19 cellular contexts compared by ENCODE assay signal in genomic region chr19:29615891-29616425, GRCh38.
"Had no signal": no experiment of that assay in that cellular context is flagged by ENCODE, and none has a peak within 500 bp of the region (broad histone marks: within the 10 kb centered on the region; RNA-seq: fewer than 3 reads in every experiment).

No MANE protein-coding gene starts in this region.

- H3K4me3 Mint-ChIP-seq: activated naive CD4-positive, alpha-beta T cell treated with anti-CD3 and anti-CD28 coated beads, Interleukin-2, amount 10 ng/mL, durations not matched to agents 7 days and 5 days; activated naive CD8-positive, alpha-beta T cell treated with anti-CD3 and anti-CD28 coated beads, Interleukin-2, amount 50 U/mL, for 24 hours; activated T-cell treated with anti-CD3 and anti-CD28 coated beads, Interleukin-2, amount 50 U/mL, for 4 hours; dendritic cell treated with granulocyte-macrophage colony-stimulating factor and Interleukin-4, amounts not matched to agents 40 ng/mL and 50 ng/mL, for 4 days; naive thymus-derived CD8-positive, alpha-beta T cell; neural progenitor cell; stimulated activated naive CD8-positive, alpha-beta T cell treated with anti-CD3 and anti-CD28 coated beads, Interleukin-15, Interleukin-2, amounts not matched to agents 100 ng/mL and 50 ng/mL, for 24 hours had no signal

- H3K4me1 ChIP-seq: neural progenitor cell, sigmoid colon, tibial artery had no signal

- H3K27ac Mint-ChIP-seq: activated naive CD8-positive, alpha-beta T cell treated with anti-CD3 and anti-CD28 coated beads, Interleukin-2, amount 50 U/mL, for 24 hours; dendritic cell treated with granulocyte-macrophage colony-stimulating factor and Interleukin-4, amounts not matched to agents 40 ng/mL and 50 ng/mL, for 4 days; neural progenitor cell; stimulated activated naive CD8-positive, alpha-beta T cell treated with anti-CD3 and anti-CD28 coated beads, Interleukin-15, Interleukin-2, amounts not matched to agents 100 ng/mL and 50 ng/mL, for 24 hours had no signal

- H3K9me3 ChIP-seq: heart left ventricle, sigmoid colon, tibial artery had no signal

- H3K9me3 Mint-ChIP-seq: activated naive CD4-positive, alpha-beta T cell treated with anti-CD3 and anti-CD28 coated beads, Interleukin-2, amount 10 ng/mL, durations not matched to agents 7 days and 5 days; activated naive CD8-positive, alpha-beta T cell treated with anti-CD3 and anti-CD28 coated beads, Interleukin-2, amount 50 U/mL, for 24 hours; activated T-cell treated with anti-CD3 and anti-CD28 coated beads, Interleukin-2, amount 50 U/mL, for 4 hours; dendritic cell treated with granulocyte-macrophage colony-stimulating factor and Interleukin-4, amounts not matched to agents 40 ng/mL and 50 ng/mL, for 4 days; naive thymus-derived CD8-positive, alpha-beta T cell; neural progenitor cell; stimulated activated naive CD8-positive, alpha-beta T cell treated with anti-CD3 and anti-CD28 coated beads, Interleukin-15, Interleukin-2, amounts not matched to agents 100 ng/mL and 50 ng/mL, for 24 hours had no signal

- H3K36me3 ChIP-seq: neural progenitor cell had no signal

- H3K27ac ChIP-seq: heart left ventricle, neural progenitor cell, sigmoid colon, tibial artery had no signal

- DNase-seq: activated CD8-positive, alpha-beta memory T cell treated with anti-CD3 and anti-CD28 coated beads for 24 hours; activated CD8-positive, alpha-beta memory T cell treated with anti-CD3 and anti-CD28 coated beads, Interleukin-2, amount 50 U/mL, for 4 hours; activated effector memory CD4-positive, alpha-beta T cell treated with Interleukin-2 at 50 U/mL for 16 hours; activated naive CD4-positive, alpha-beta T cell treated with anti-CD3 and anti-CD28 coated beads, Interleukin-2, amount 10 ng/mL, durations not matched to agents 7 days and 5 days; activated naive CD8-positive, alpha-beta T cell treated with anti-CD3 and anti-CD28 coated beads, Interleukin-2, amount 50 U/mL, for 24 hours; activated T-cell treated with anti-CD3 and anti-CD28 coated beads, Interleukin-2, amount 50 U/mL, for 4 hours; effector CD4-positive, alpha-beta T cell; left cardiac atrium; mesenchymal stem cell; naive thymus-derived CD8-positive, alpha-beta T cell; sigmoid colon; stimulated activated CD4-positive, alpha-beta T cell treated with anti-CD3 and anti-CD28 coated beads, Interleukin-2, amount 100 ng/mL, for 48 hours; T-helper 9 cell; tibial artery had no signal

- H3K4me3 ChIP-seq: heart left ventricle, neural progenitor cell, sigmoid colon, smooth muscle cell, tibial artery had no signal

- ATAC-seq: activated naive CD8-positive, alpha-beta T cell treated with anti-CD3 and anti-CD28 coated beads, Interleukin-2, amount 50 U/mL, for 24 hours; activated T-cell treated with anti-CD3 and anti-CD28 coated beads, Interleukin-2, amount 50 U/mL, for 4 hours; heart left ventricle; left cardiac atrium; naive thymus-derived CD8-positive, alpha-beta T cell had no signal

- H3K27me3 Mint-ChIP-seq: activated naive CD8-positive, alpha-beta T cell treated with anti-CD3 and anti-CD28 coated beads, Interleukin-2, amount 50 U/mL, for 24 hours; naive thymus-derived CD8-positive, alpha-beta T cell; stimulated activated naive CD8-positive, alpha-beta T cell treated with anti-CD3 and anti-CD28 coated beads, Interleukin-15, Interleukin-2, amounts not matched to agents 100 ng/mL and 50 ng/mL, for 24 hours had no signal
